Comparison of ENCODE assay signal across 26 cellular contexts in genomic region chr4:183324619-183325018, GRCh38. TPM values are rescaled to one million over a fixed set of nuclear protein-coding genes. Genes with fewer than 3 reads are reported as not detected.
A peak's percentile ranks its signal among the peaks of the same experiment; 100 is the strongest.
DNase-seq lines count a peak whose midpoint lies in the region; ATAC-seq, FAIRE-seq and TF ChIP-seq lines count a peak whose summit lies in the region.
"Had no signal": no experiment of that assay in that cellular context is flagged by ENCODE, and none has a peak within 500 bp of the region (broad histone marks: within the 10 kb centered on the region; RNA-seq: fewer than 3 reads in every experiment).

No MANE protein-coding gene starts in this region.

- no peak overlapping the region for H3K4me3 Mint-ChIP-seq in osteocyte (ENCODE audit: unreplicated experiment)
- H3K4me3 Mint-ChIP-seq: CD14-positive monocyte; CD4-positive, alpha-beta memory T cell; CD4-positive, CD25-positive, alpha-beta regulatory T cell; CD8-positive, alpha-beta memory T cell had no signal

- no TSS peak for BruUV-seq in HepG2 (replicated peaks; lab: Mats Ljungman, UMichigan)

- TF ChIP-seq RAD21 in HepG2 (CRISPR knock-in tag; IDR thresholded peaks at IDR 0.05) = no peak

- no peaks in the 10 kb centered on the region for H4K20me1 ChIP-seq in HepG2 (ENCODE audit: insufficient read depth, low read length)
- H4K20me1 ChIP-seq: BLaER1 had no signal

- no peak overlapping the region for H3K27ac Mint-ChIP-seq in osteocyte (ENCODE audit: unreplicated experiment)
- H3K27ac Mint-ChIP-seq: CD14-positive monocyte; CD4-positive, alpha-beta memory T cell; CD4-positive, CD25-positive, alpha-beta regulatory T cell; CD8-positive, alpha-beta memory T cell had no signal

- no peak overlapping the region for H2AFZ ChIP-seq in HepG2 (ENCODE audit: low read length)

- in situ Hi-C loops in HepG2 (cut with HindIII; ENCODE audit: extremely low pct_ligation_motif_present, low pct_unique_long_range_greater_than_20kb) = no loop called here

- FAIRE-seq in HepG2 (lab: Jason Lieb, UNC) = no peak
- FAIRE-seq: A204.1, D721Med, G401.6, GM19239 had no signal

- no peaks in the 10 kb centered on the region for H3K27me3 Mint-ChIP-seq in osteocyte (ENCODE audit: unreplicated experiment)

- intact Hi-C loops in HepG2 (cut with micrococcal nuclease; ENCODE audit: unreplicated experiment) = no loop called here
- intact Hi-C loops in right lobe of liver (cut with DNase I) = no loop called here

- H3K36me3 ChIP-seq in HepG2 (replicated peaks in 1 of 2; ENCODE audit: control insufficient read depth in 1 of 2, insufficient read depth in 2 of 2, low read length in 2 of 2) (no peaks in the 10 kb centered on the region), right lobe of liver (no peaks in the 10 kb centered on the region)
- H3K36me3 ChIP-seq: BE2C, BLaER1 had no signal

- TF ChIP-seq EP300 in HepG2 (IDR thresholded peaks at IDR 0.05; ENCODE audit: low read depth in 2 of 2, low read length in 2 of 2) (no peak), HepG2 (CRISPR knock-in tag; IDR thresholded peaks at IDR 0.05; ENCODE audit: borderline replicate concordance) (no peak)

- peaks cover 8% of the 10 kb centered on the region for H3K9me3 Mint-ChIP-seq in osteocyte (ENCODE audit: unreplicated experiment)
- H3K9me3 Mint-ChIP-seq: CD4-positive, CD25-positive, alpha-beta regulatory T cell; CD8-positive, alpha-beta memory T cell had no signal

- H3K27ac ChIP-seq in HepG2 (ENCODE audit: extremely low read length, insufficient read depth, low read length) (no peak overlapping the region), right lobe of liver (no peak overlapping the region)
- H3K27ac ChIP-seq: BLaER1 had no signal

- ATAC-seq in HepG2 = no peak
- no peak for ATAC-seq in right lobe of liver
- ATAC-seq in HG03432 (IDR thresholded peaks at IDR 0.05; ENCODE audit: unreplicated experiment) = no peak

- H3K4me1 Mint-ChIP-seq in osteocyte (ENCODE audit: unreplicated experiment) = peaks cover 3% of the 10 kb centered on the region
- H3K4me1 Mint-ChIP-seq: CD14-positive monocyte; CD4-positive, CD25-positive, alpha-beta regulatory T cell had no signal

- POLR2A ChIA-PET in HepG2 (lab: Yijun Ruan, JAX) = no interaction called here

- TF ChIP-seq POLR2A in HepG2 (IDR thresholded peaks at IDR 0.05; ENCODE audit: insufficient read depth in 1 of 2, low read depth in 2 of 2, low read length in 2 of 2) = no peak
- no peak for TF ChIP-seq POLR2A in right lobe of liver (IDR thresholded peaks at IDR 0.05)

- H3K79me2 ChIP-seq in HepG2 (ENCODE audit: insufficient read depth, low read length) = no peaks in the 10 kb centered on the region

- H3K4me2 ChIP-seq in HepG2 (ENCODE audit: low read depth, low read length) = no peak overlapping the region
- H3K4me2 ChIP-seq: BLaER1 had no signal

- no peaks in the 10 kb centered on the region for H3K9me3 ChIP-seq in HepG2 (ENCODE audit: low read length)
- no peaks in the 10 kb centered on the region for H3K9me3 ChIP-seq in right lobe of liver
- H3K9me3 ChIP-seq: BE2C had no signal

- peaks cover 29% of the 10 kb centered on the region for H3K36me3 Mint-ChIP-seq in osteocyte (ENCODE audit: unreplicated experiment)
- H3K36me3 Mint-ChIP-seq: CD14-positive monocyte had no signal

- TF ChIP-seq CTCF in HepG2 (CRISPR knock-in tag; IDR thresholded peaks at IDR 0.05) (no peak), right lobe of liver (IDR thresholded peaks at IDR 0.05) (no peak), osteocyte (IDR thresholded peaks at IDR 0.05) (no peak), foreskin fibroblast (IDR thresholded peaks at IDR 0.05; ENCODE audit: low read depth, low read length) (no peak)

- H3K4me3 ChIP-seq in HepG2 (replicated peaks in 1 of 3; ENCODE audit: insufficient read depth in 1 of 3, low read depth in 2 of 3, low read length in 3 of 3) (no peak overlapping the region), right lobe of liver (no peak overlapping the region), foreskin fibroblast (ENCODE audit: low read depth in 1 of 2, low read length in 2 of 2) (no peak overlapping the region)
- H3K4me3 ChIP-seq: BLaER1 had no signal

- CTCF ChIA-PET in HepG2 (lab: Yijun Ruan, JAX; ENCODE audit: low intra/inter-chr PET ratio, low total read pairs) = no interaction called here

- 85% methylated on average over 7 of the region's 7 CpGs for WGBS in HepG2 (ENCODE audit: low lambda C conversion rate)
- WGBS in right lobe of liver (ENCODE audit: insufficient coverage, low coverage, low lambda C conversion rate, missing lambda C conversion rate) = 60% methylated on average over 1 of the region's 7 CpGs

- DNase-seq in HepG2 (ENCODE audit: low spot score) (no peak), right lobe of liver (no peak), islet precursor cell (peak; percentile 31), osteocyte (ENCODE audit: extremely low spot score, unreplicated experiment) (peak; percentile 75), foreskin fibroblast (no peak)
- DNase-seq in stimulated activated CD4-positive, alpha-beta T cell treated with anti-CD3 and anti-CD28 coated beads, Interleukin-4, amount 100 ng/mL, for 24 hours = no peak
- DNase-seq: 8988T; ACHN; BE2C; C1 segment of cervical spinal cord; Calu3; CD4-positive, alpha-beta memory T cell; CD4-positive, CD25-positive, alpha-beta regulatory T cell; CD8-positive, alpha-beta memory T cell; COR-L47; DMS79 treated with DMSO at 0.1 percent for 48 hours; GF-D8 had no signal

- H3K27me3 ChIP-seq in HepG2 (ENCODE audit: control insufficient read depth in 1 of 2, insufficient read depth in 2 of 2, low read length in 2 of 2) (no peaks in the 10 kb centered on the region; a peak in 1 of 5 replicates), right lobe of liver (no peaks in the 10 kb centered on the region)
- H3K27me3 ChIP-seq: BE2C, BLaER1 had no signal

- H3K4me1 ChIP-seq in HepG2 (ENCODE audit: insufficient read depth, low read length) (peaks cover 48% of the 10 kb centered on the region), right lobe of liver (no peaks in the 10 kb centered on the region)
- H3K4me1 ChIP-seq: BE2C had no signal

- H3K9ac ChIP-seq in HepG2 (ENCODE audit: insufficient read depth, low read depth, low read length) = no peak overlapping the region
- H3K9ac ChIP-seq: BLaER1 had no signal

TF ChIP-seq in HepG2, 621 proteins besides CTCF, POLR2A, EP300 and RAD21 (continues in another document):
- TF ChIP-seq POLR2G (IDR thresholded peaks at IDR 0.05; ENCODE audit: low read depth, low read length) (0 out of 2 replicates have a peak, but pooled peaks have one; percentile 22), AGO2 (optimal IDR thresholded peaks at IDR 0.05; ENCODE audit: low read depth, low read length) (peak; percentile 52), ZNF136 (CRISPR knock-in tag; IDR thresholded peaks at IDR 0.05; ENCODE audit: low read depth) (no peak), ZKSCAN8 (CRISPR knock-in tag; IDR thresholded peaks at IDR 0.05; ENCODE audit: borderline replicate concordance) (no peak)

RNA-seq across cellular contexts. Expression of gene CLDN24, which starts 2.4 kb away (rescaled TPM):
- total RNA-seq in HepG2 (2016; rRNA removed; fragmentation: Illumina TruSeq; extraction: Trizol) (not detected in 2 replicates), right lobe of liver (not detected), osteocyte (not detected in 2 replicates)
- total RNA-seq in HepG2 (2016; cell fraction: cytosol; rRNA removed; fragmentation: Illumina TruSeq; extraction: Trizol; ENCODE audit: low read depth) = not detected in 2 replicates
- not detected in 2 replicates for total RNA-seq in HepG2 (2016; cell fraction: insoluble cytoplasmic fraction; rRNA removed; fragmentation: Illumina TruSeq; extraction: Trizol)
- not detected in 2 replicates for total RNA-seq in HepG2 (2016; cell fraction: membrane; rRNA removed; fragmentation: Illumina TruSeq; extraction: Trizol)
- total RNA-seq in HepG2 (2016; cell fraction: nucleus; rRNA removed; fragmentation: Illumina TruSeq; extraction: Trizol) = not detected in 2 replicates
- polyA plus RNA-seq in HepG2 (2011; rRNA removed) = not detected in 2 replicates
- not detected in 2 replicates for polyA plus RNA-seq in HepG2 (2011; cell fraction: cytosol; rRNA removed)
- polyA plus RNA-seq in HepG2 (2011; cell fraction: nucleus; rRNA removed) = not detected in 2 replicates
- not detected in 2 replicates for polyA plus RNA-seq in HepG2 (2012)
- polyA plus RNA-seq in HepG2 (2016; cell fraction: cytosol; fragmentation: Illumina TruSeq; extraction: Trizol; ENCODE audit: low read depth) = not detected in 2 replicates
- not detected in 2 replicates for polyA plus RNA-seq in HepG2 (2016; cell fraction: insoluble cytoplasmic fraction; fragmentation: Illumina TruSeq; extraction: Trizol; ENCODE audit: low read depth)
- not detected in 2 replicates for polyA plus RNA-seq in HepG2 (2016; cell fraction: membrane; fragmentation: Illumina TruSeq; extraction: Trizol; ENCODE audit: low read depth)
- not detected in 2 replicates for polyA plus RNA-seq in HepG2 (2016; cell fraction: nucleus; fragmentation: Illumina TruSeq; extraction: Trizol; ENCODE audit: insufficient read depth, low read depth)
- polyA minus RNA-seq in HepG2 (2011; rRNA and poly(A)+ RNA removed; ENCODE audit: low replicate concordance) = not detected in 2 replicates
- polyA minus RNA-seq in HepG2 (2011; cell fraction: cytosol; rRNA and poly(A)+ RNA removed) = not detected in 2 replicates
- not detected in 2 replicates for polyA minus RNA-seq in HepG2 (2011; cell fraction: nucleus; rRNA and poly(A)+ RNA removed)
- total RNA-seq: A673; Calu3; CD4-positive, alpha-beta memory T cell; CD4-positive, CD25-positive, alpha-beta regulatory T cell; CD8-positive, alpha-beta memory T cell had no signal
- polyA plus RNA-seq: AG04450; CD14-positive monocyte; CD4-positive, alpha-beta memory T cell; CD4-positive, CD25-positive, alpha-beta regulatory T cell; CD8-positive, alpha-beta memory T cell had no signal

RNA-seq across cellular contexts. Expression of gene CLDN22, which starts 4.5 kb away (rescaled TPM):
- not detected in 2 replicates for total RNA-seq in HepG2 (2016; rRNA removed; fragmentation: Illumina TruSeq; extraction: Trizol)
- total RNA-seq in HepG2 (2016; cell fraction: cytosol; rRNA removed; fragmentation: Illumina TruSeq; extraction: Trizol; ENCODE audit: low read depth) = not detected in 2 replicates
- not detected in 2 replicates for total RNA-seq in HepG2 (2016; cell fraction: insoluble cytoplasmic fraction; rRNA removed; fragmentation: Illumina TruSeq; extraction: Trizol)
- total RNA-seq in HepG2 (2016; cell fraction: membrane; rRNA removed; fragmentation: Illumina TruSeq; extraction: Trizol) = not detected in 2 replicates
- not detected in 2 replicates for total RNA-seq in HepG2 (2016; cell fraction: nucleus; rRNA removed; fragmentation: Illumina TruSeq; extraction: Trizol)
- polyA plus RNA-seq in HepG2 (2011; rRNA removed) = 0.07 TPM in 1 of 2 replicates, not detected in the other
- 0.03 TPM in 1 of 2 replicates, not detected in the other for polyA plus RNA-seq in HepG2 (2011; cell fraction: cytosol; rRNA removed)
- polyA plus RNA-seq in HepG2 (2011; cell fraction: nucleus; rRNA removed) = not detected in 2 replicates
- 0.90 and 1.0 TPM in 2 replicates for polyA plus RNA-seq in HepG2 (2012)
- polyA plus RNA-seq in HepG2 (2016; cell fraction: cytosol; fragmentation: Illumina TruSeq; extraction: Trizol; ENCODE audit: low read depth) = not detected in 2 replicates
- not detected in 2 replicates for polyA plus RNA-seq in HepG2 (2016; cell fraction: insoluble cytoplasmic fraction; fragmentation: Illumina TruSeq; extraction: Trizol; ENCODE audit: low read depth)
- polyA plus RNA-seq in HepG2 (2016; cell fraction: membrane; fragmentation: Illumina TruSeq; extraction: Trizol; ENCODE audit: low read depth) = not detected in 2 replicates
- polyA plus RNA-seq in HepG2 (2016; cell fraction: nucleus; fragmentation: Illumina TruSeq; extraction: Trizol; ENCODE audit: insufficient read depth, low read depth) = not detected in 2 replicates
- not detected in 2 replicates for polyA minus RNA-seq in HepG2 (2011; rRNA and poly(A)+ RNA removed; ENCODE audit: low replicate concordance)
- not detected in 2 replicates for polyA minus RNA-seq in HepG2 (2011; cell fraction: cytosol; rRNA and poly(A)+ RNA removed)
- 0.13 TPM in 1 of 2 replicates, not detected in the other for polyA minus RNA-seq in HepG2 (2011; cell fraction: nucleus; rRNA and poly(A)+ RNA removed)
- total RNA-seq in right lobe of liver = not detected
- total RNA-seq in osteocyte = not detected in 2 replicates
- total RNA-seq: A673; Calu3; CD4-positive, alpha-beta memory T cell; CD4-positive, CD25-positive, alpha-beta regulatory T cell; CD8-positive, alpha-beta memory T cell had no signal
- polyA plus RNA-seq: AG04450; CD14-positive monocyte; CD4-positive, alpha-beta memory T cell; CD4-positive, CD25-positive, alpha-beta regulatory T cell; CD8-positive, alpha-beta memory T cell had no signal

Comparison
In these comparisons a context has a peak if more than half of its experiments do, and no peak if none do; other contexts are left out.
1. DNase-seq: peak in islet precursor cell (single experiment) and osteocyte (single experiment); none in HepG2 (single experiment), right lobe of liver (0 of 3), stimulated activated CD4-positive, alpha-beta T cell treated with anti-CD3 and anti-CD28 coated beads, Interleukin-4, amount 100 ng/mL, for 24 hours (single experiment) and foreskin fibroblast (0 of 2).